ENCODE assay signal across 22 cellular contexts in the genomic region with DNA sequence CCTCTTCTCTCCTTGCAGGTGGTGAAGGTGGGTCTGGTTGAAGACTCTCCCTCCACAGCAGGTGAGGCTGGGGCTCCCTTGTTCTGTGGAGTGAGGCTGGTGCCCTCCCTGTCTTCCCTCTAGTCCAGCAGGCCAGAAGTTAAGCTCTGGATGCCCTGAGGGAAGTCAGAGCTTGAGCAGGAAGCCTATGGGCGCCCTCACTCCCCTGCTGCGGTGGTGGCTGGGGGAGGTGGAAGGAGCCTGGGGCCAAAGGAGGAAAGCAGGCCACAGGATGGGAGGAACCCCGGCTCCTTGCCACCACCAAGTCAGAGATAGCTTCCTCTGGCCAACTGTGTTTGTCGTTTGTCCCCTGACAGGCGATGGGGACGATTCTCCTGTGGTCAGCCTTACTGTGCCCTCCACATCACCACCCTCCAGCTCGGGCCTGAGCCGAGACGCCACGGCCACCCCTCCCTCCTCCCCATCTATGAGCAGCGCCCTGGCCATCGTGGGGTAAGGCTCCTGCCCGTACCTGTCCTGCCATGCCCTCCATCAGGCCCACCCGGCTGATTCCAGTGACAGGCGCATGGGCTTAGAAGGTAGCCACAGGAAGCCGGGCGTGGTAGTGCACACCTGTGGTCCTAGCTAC. TPM values are rescaled to one million over a fixed set of nuclear protein-coding genes. Genes with fewer than 3 reads are reported as not detected.
"Had no signal": no experiment of that assay in that cellular context is flagged by ENCODE, and none has a peak within 500 bp of the region (broad histone marks: within the 10 kb centered on the region; RNA-seq: fewer than 3 reads in every experiment).

No MANE protein-coding gene starts in this region.

- H3K4me3 Mint-ChIP-seq: activated naive CD8-positive, alpha-beta T cell had no signal

- H3K9me3 ChIP-seq: prostate gland, right atrium auricular region, tibial nerve, vagina had no signal

- DNase-seq: activated CD8-positive, alpha-beta memory T cell treated with anti-CD3 and anti-CD28 coated beads, Interleukin-2, amount 50 U/mL, for 48 hours; activated gamma-delta T cell treated with Interleukin-2 at 50 U/mL for 16 hours; amygdala; caudate nucleus; dorsolateral prefrontal cortex; left colon; midbrain; stimulated activated CD4-positive, alpha-beta T cell treated with anti-CD3 and anti-CD28 coated beads, Interleukin-12 subunit alpha, Interleukin-12 subunit beta, amount 100 ng/mL, for 4 hours; stimulated activated CD4-positive, alpha-beta T cell treated with anti-CD3 and anti-CD28 coated beads, Interleukin-1b, Interleukin-23, amount 100 ng/mL, for 48 hours; stimulated activated CD8-positive, alpha-beta memory T cell treated with anti-CD3 and anti-CD28 coated beads, Interleukin-4, amount 100 ng/mL, for 48 hours; stimulated activated naive CD4-positive, alpha-beta T cell treated with Interleukin-2 at 50 U/mL for 16 hours; T-helper 1 cell; T-helper 9 cell; WERI-Rb-1 had no signal

- H3K27me3 Mint-ChIP-seq: activated naive CD8-positive, alpha-beta T cell had no signal

- H3K4me1 ChIP-seq: prostate gland, right atrium auricular region, tibial nerve, vagina had no signal

- H3K27ac ChIP-seq: prostate gland, right atrium auricular region, SK-N-MC, tibial nerve, vagina, WERI-Rb-1 had no signal

- ATAC-seq: left colon had no signal

- H3K27me3 ChIP-seq: dorsolateral prefrontal cortex, right atrium auricular region, tibial nerve, vagina had no signal

- H3K4me3 ChIP-seq: dorsolateral prefrontal cortex, lung, prostate gland, right atrium auricular region, SK-N-MC, tibial nerve, vagina had no signal

RNA-seq across cellular contexts. Expression of gene CNIH2, which starts 39.1 kb away (rescaled TPM):
- total RNA-seq: right atrium auricular region, subcutaneous adipose tissue, tibial nerve had no signal

RNA-seq across cellular contexts. Expression of gene TMEM151A, which starts 52.8 kb away (rescaled TPM):
- total RNA-seq: subcutaneous adipose tissue, tibial nerve had no signal
